In genomic region chr7:118803-119376, GRCh38 we compare ENCODE assay signal across 13 cellular contexts.
DNase-seq lines count a peak whose midpoint lies in the region; ATAC-seq and TF ChIP-seq lines count a peak whose summit lies in the region.
"Had no signal": no experiment of that assay in that cellular context is flagged by ENCODE, and none has a peak within 500 bp of the region (broad histone marks: within the 10 kb centered on the region; RNA-seq: fewer than 3 reads in every experiment).

No MANE protein-coding gene starts in this region.

- POLR2A ChIA-PET in WTC11 (lab: Charles Lee), result no interaction called here

- intact Hi-C loops in lower lobe of right lung (cut with DNase I), result no loop called here

- H3K9me3 ChIP-seq in lower lobe of right lung, result no peaks in the 10 kb centered on the region
- H3K9me3 ChIP-seq: Caco-2, ovary had no signal

- H3K36me3 Mint-ChIP-seq in WTC11, result peaks cover under 1% of the 10 kb centered on the region; the same call in 1 of the 2 replicates
- no peaks in the 10 kb centered on the region for H3K36me3 Mint-ChIP-seq in stimulated activated effector memory CD8-positive, alpha-beta T cell treated with anti-CD3 and anti-CD28 coated beads, Interleukin-12 subunit alpha, Interleukin-12 subunit beta, amount 100 ng/mL, for 72 hours

- peak overlapping the region; percentile 17 for H3K4me3 ChIP-seq in lower lobe of right lung
- H3K4me3 ChIP-seq: ovary had no signal

- CTCF ChIA-PET in WTC11 (lab: Charles Lee), result interaction anchor here (1.4 to 2.1 kb wide), 3 partner anchors 8 to 89 kb away, joined by 3 to 13 read pairs (median 6); no protein-coding TSS in a partner anchor

- peaks cover 9% of the 10 kb centered on the region for H3K9me3 Mint-ChIP-seq in WTC11
- peaks cover 7% of the 10 kb centered on the region for H3K9me3 Mint-ChIP-seq in stimulated activated effector memory CD8-positive, alpha-beta T cell treated with anti-CD3 and anti-CD28 coated beads, Interleukin-12 subunit alpha, Interleukin-12 subunit beta, amount 100 ng/mL, for 72 hours

- no peaks in the 10 kb centered on the region for H3K36me3 ChIP-seq in lower lobe of right lung
- H3K36me3 ChIP-seq: ovary had no signal

- H3K27ac ChIP-seq in lower lobe of right lung, result peak overlapping the region; percentile 73
- H3K27ac ChIP-seq: ovary had no signal

- H3K4me1 Mint-ChIP-seq in WTC11, result peaks cover 51% of the 10 kb centered on the region
- H3K4me1 Mint-ChIP-seq in stimulated activated effector memory CD8-positive, alpha-beta T cell treated with anti-CD3 and anti-CD28 coated beads, Interleukin-12 subunit alpha, Interleukin-12 subunit beta, amount 100 ng/mL, for 72 hours, result no peaks in the 10 kb centered on the region

- TF ChIP-seq CTCF in WTC11 (IDR thresholded peaks at IDR 0.05) (no peak), lower lobe of right lung (IDR thresholded peaks at IDR 0.05) (no peak)

- peaks cover 15% of the 10 kb centered on the region for H3K27me3 Mint-ChIP-seq in WTC11 (ENCODE audit: low read depth)

- no peaks in the 10 kb centered on the region for H3K27me3 ChIP-seq in lower lobe of right lung (ENCODE audit: low read depth)
- H3K27me3 ChIP-seq: ovary had no signal

- 0 out of 2 replicates have a peak overlapping the region, but pooled peaks have one; percentile 3 for H3K27ac Mint-ChIP-seq in WTC11
- H3K27ac Mint-ChIP-seq in stimulated activated effector memory CD8-positive, alpha-beta T cell treated with anti-CD3 and anti-CD28 coated beads, Interleukin-12 subunit alpha, Interleukin-12 subunit beta, amount 100 ng/mL, for 72 hours, result peak overlapping the region; percentile 15

- peaks cover 35% of the 10 kb centered on the region for H3K4me1 ChIP-seq in lower lobe of right lung
- H3K4me1 ChIP-seq: Caco-2 had no signal

- ATAC-seq in WTC11, result no peak
- peak in 1 of 2 donors; percentile 6 for ATAC-seq in lower lobe of right lung
- no peak for ATAC-seq in stimulated activated effector memory CD8-positive, alpha-beta T cell treated with anti-CD3 and anti-CD28 coated beads, Interleukin-12 subunit alpha, Interleukin-12 subunit beta, amount 100 ng/mL, for 72 hours
- ATAC-seq in HG03457 (IDR thresholded peaks at IDR 0.05; ENCODE audit: unreplicated experiment), result no peak

- H3K4me3 Mint-ChIP-seq in WTC11, result no peak overlapping the region
- H3K4me3 Mint-ChIP-seq in stimulated activated effector memory CD8-positive, alpha-beta T cell treated with anti-CD3 and anti-CD28 coated beads, Interleukin-12 subunit alpha, Interleukin-12 subunit beta, amount 100 ng/mL, for 72 hours, result no peak overlapping the region

- DNase-seq in Kasumi-1 (lab: John Stamatoyannopoulos, UW) (peak; percentile 21 to 30), WTC11 (ENCODE audit: low spot score) (no peak), lower lobe of right lung (no peak), LoVo (ENCODE audit: low spot score) (no peak), NCI-H2227 (lab: John Stamatoyannopoulos, UW; ENCODE audit: unreplicated experiment) (no peak)
- DNase-seq in stimulated activated effector memory CD8-positive, alpha-beta T cell treated with anti-CD3 and anti-CD28 coated beads, Interleukin-12 subunit alpha, Interleukin-12 subunit beta, amount 100 ng/mL, for 72 hours (ENCODE audit: low spot score in 2 of 2), result no peak
- DNase-seq: activated CD4-positive, CD25-positive, alpha-beta regulatory T cell treated with anti-CD3 and anti-CD28 coated beads, Interleukin-2, amount 50 U/mL, for 72 hours; activated effector memory CD4-positive, alpha-beta T cell treated with Interleukin-2 at 50 U/mL for 16 hours; Caco-2; NCI-H69; stimulated activated CD4-positive, alpha-beta T cell treated with anti-CD3 and anti-CD28 coated beads, Interleukin-4, amount 100 ng/mL, for 4 hours had no signal

TF ChIP-seq in WTC11, 78 proteins besides CTCF, POLR2A, EP300 and RAD21 (continues in another document):
- TF ChIP-seq ZNF425 (CRISPR knock-in tag; conservative IDR thresholded peaks at IDR 0.05) (no peak), ATF2 (CRISPR knock-in tag; IDR thresholded peaks at IDR 0.05; ENCODE audit: borderline replicate concordance, low read depth) (no peak), NR3C1 (CRISPR knock-in tag; conservative IDR thresholded peaks at IDR 0.05; ENCODE audit: low read depth) (no peak), TCF7 (CRISPR knock-in tag; IDR thresholded peaks at IDR 0.05; ENCODE audit: low read depth) (no peak), NR2C2 (CRISPR knock-in tag; IDR thresholded peaks at IDR 0.05) (no peak), ZNF532 (CRISPR knock-in tag; IDR thresholded peaks at IDR 0.05; ENCODE audit: borderline replicate concordance) (no peak)
- TF ChIP-seq, protein P1, sequence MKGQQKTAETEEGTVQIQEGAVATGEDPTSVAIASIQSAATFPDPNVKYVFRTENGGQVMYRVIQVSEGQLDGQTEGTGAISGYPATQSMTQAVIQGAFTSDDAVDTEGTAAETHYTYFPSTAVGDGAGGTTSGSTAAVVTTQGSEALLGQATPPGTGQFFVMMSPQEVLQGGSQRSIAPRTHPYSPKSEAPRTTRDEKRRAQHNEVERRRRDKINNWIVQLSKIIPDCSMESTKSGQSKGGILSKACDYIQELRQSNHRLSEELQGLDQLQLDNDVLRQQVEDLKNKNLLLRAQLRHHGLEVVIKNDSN (CRISPR knock-in tag; IDR thresholded peaks at IDR 0.05), result no peak
- TF ChIP-seq, protein P2, sequence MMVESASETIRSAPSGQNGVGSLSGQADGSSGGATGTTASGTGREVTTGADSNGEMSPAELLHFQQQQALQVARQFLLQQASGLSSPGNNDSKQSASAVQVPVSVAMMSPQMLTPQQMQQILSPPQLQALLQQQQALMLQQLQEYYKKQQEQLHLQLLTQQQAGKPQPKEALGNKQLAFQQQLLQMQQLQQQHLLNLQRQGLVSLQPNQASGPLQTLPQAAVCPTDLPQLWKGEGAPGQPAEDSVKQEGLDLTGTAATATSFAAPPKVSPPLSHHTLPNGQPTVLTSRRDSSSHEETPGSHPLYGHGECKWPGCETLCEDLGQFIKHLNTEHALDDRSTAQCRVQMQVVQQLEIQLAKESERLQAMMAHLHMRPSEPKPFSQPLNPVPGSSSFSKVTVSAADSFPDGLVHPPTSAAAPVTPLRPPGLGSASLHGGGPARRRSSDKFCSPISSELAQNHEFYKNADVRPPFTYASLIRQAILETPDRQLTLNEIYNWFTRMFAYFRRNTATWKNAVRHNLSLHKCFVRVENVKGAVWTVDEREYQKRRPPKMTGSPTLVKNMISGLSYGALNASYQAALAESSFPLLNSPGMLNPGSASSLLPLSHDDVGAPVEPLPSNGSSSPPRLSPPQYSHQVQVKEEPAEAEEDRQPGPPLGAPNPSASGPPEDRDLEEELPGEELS (CRISPR knock-in tag; IDR thresholded peaks at IDR 0.05), result no peak

Comparison
In these comparisons a context has a peak if more than half of its experiments do, and no peak if none do; other contexts are left out.
1. DNase-seq: peak in Kasumi-1 (2 of 2); none in WTC11 (single experiment), lower lobe of right lung (single experiment), stimulated activated effector memory CD8-positive, alpha-beta T cell treated with anti-CD3 and anti-CD28 coated beads, Interleukin-12 subunit alpha, Interleukin-12 subunit beta, amount 100 ng/mL, for 72 hours (0 of 2), LoVo (single experiment) and NCI-H2227 (single experiment).